Comparison of ENCODE assay signal across 1 cellular context in genomic region chr13:110723598-110723997, GRCh38.
TF ChIP-seq lines count a peak whose summit lies in the region.

No MANE protein-coding gene starts in this region.

TF ChIP-seq in IMR-90, 13 proteins besides CTCF, POLR2A, EP300 and RAD21 (continued from another document):
- TF ChIP-seq ELK1 (IDR thresholded peaks at IDR 0.05; ENCODE audit: borderline replicate concordance, low read depth, low read length): no peak
